ENCODE assay signal across 1 cellular context in the genomic region with DNA sequence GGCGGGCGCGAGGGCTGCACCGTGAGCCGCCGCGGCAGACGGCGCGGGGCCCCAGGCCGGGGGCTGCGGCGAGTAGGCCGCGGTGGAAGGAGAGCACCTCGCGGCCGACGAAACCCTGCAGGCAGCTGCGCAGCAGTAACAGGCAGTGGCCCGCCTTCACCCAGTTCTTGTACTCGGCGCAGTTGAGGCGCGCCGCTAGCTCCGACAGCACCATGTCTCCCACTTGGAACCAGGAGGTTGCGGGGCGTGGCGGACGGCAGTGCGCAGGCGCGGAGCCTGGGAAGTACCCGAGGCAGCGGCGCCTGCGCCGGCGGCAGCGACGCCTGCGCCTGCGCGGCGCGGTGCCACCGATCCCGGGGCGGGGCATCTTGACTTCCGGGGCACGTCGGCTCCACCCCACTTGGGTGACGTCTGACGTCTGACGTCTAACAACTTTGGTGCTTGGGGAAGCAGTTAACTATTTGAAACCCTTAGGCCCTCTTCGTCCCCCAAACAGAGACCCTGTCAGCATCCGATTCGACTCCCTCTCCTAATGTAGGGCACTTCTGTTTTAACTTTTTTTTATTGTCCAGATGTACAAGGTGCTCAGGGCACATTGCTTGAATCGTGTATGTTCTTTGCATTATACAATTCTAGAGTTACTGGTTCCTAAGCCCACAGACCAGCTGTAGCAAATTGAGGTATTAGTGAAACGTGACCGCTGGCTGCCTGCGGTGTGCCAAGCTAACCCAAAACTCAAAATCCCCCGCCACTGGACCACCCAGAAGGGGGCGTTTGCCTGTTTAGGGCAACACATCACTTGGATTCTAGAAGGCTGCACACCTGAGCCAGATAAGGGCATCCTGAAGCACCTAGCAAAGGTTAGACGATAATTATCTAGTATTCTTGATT.
TF ChIP-seq lines count a peak whose summit lies in the region.

A gene with protein sequence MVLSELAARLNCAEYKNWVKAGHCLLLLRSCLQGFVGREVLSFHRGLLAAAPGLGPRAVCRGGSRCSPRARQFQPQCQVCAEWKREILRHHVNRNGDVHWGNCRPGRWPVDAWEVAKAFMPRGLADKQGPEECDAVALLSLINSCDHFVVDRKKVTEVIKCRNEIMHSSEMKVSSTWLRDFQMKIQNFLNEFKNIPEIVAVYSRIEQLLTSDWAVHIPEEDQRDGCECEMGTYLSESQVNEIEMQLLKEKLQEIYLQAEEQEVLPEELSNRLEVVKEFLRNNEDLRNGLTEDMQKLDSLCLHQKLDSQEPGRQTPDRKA (minus strand): TSS at position 255 of the 891 bp plus-strand sequence. CDS start 41 bp downstream, at position 214.

TF ChIP-seq in K562, 482 proteins besides CTCF, POLR2A, EP300 and RAD21 (continued from another document and continues in another):
- TF ChIP-seq, protein P1, sequence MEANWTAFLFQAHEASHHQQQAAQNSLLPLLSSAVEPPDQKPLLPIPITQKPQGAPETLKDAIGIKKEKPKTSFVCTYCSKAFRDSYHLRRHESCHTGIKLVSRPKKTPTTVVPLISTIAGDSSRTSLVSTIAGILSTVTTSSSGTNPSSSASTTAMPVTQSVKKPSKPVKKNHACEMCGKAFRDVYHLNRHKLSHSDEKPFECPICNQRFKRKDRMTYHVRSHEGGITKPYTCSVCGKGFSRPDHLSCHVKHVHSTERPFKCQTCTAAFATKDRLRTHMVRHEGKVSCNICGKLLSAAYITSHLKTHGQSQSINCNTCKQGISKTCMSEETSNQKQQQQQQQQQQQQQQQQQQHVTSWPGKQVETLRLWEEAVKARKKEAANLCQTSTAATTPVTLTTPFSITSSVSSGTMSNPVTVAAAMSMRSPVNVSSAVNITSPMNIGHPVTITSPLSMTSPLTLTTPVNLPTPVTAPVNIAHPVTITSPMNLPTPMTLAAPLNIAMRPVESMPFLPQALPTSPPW (CRISPR knock-in tag; IDR thresholded peaks at IDR 0.05), result 0 out of 2 replicates have a peak, but pooled peaks have one; percentile 34
- TF ChIP-seq SMARCA4 (IDR thresholded peaks at IDR 0.05), result no peak
- TF ChIP-seq, protein P2, sequence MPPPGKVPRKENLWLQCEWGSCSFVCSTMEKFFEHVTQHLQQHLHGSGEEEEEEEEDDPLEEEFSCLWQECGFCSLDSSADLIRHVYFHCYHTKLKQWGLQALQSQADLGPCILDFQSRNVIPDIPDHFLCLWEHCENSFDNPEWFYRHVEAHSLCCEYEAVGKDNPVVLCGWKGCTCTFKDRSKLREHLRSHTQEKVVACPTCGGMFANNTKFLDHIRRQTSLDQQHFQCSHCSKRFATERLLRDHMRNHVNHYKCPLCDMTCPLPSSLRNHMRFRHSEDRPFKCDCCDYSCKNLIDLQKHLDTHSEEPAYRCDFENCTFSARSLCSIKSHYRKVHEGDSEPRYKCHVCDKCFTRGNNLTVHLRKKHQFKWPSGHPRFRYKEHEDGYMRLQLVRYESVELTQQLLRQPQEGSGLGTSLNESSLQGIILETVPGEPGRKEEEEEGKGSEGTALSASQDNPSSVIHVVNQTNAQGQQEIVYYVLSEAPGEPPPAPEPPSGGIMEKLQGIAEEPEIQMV (tag; conservative IDR thresholded peaks at IDR 0.05; ENCODE audit: low read depth), result no peak
- peak; percentile 24 for TF ChIP-seq POLR2B (IDR thresholded peaks at IDR 0.05; ENCODE audit: low read depth, partially characterized antibody)
- no peak for TF ChIP-seq RBM39 (optimal IDR thresholded peaks at IDR 0.05; ENCODE audit: low read depth, low read length)
- no peak for TF ChIP-seq ESRRB (CRISPR knock-in tag; IDR thresholded peaks at IDR 0.05; ENCODE audit: borderline replicate concordance)
- peak; percentile 95 for TF ChIP-seq POU5F1 (IDR thresholded peaks at IDR 0.05; ENCODE audit: borderline replicate concordance, low read depth, low read length, partially characterized antibody)
- no peak for TF ChIP-seq ZNF316 (IDR thresholded peaks at IDR 0.05)
- TF ChIP-seq EZH2 (IDR thresholded peaks at IDR 0.05; ENCODE audit: borderline replicate concordance, low read depth, low read length), result no peak
- no peak for TF ChIP-seq ZNF197 (CRISPR knock-in tag; IDR thresholded peaks at IDR 0.05; ENCODE audit: low read depth)
- TF ChIP-seq PHF8 (IDR thresholded peaks at IDR 0.05; ENCODE audit: borderline replicate concordance, low read length), result peak; percentile 70; the same call in 1 of the 2 replicates
- TF ChIP-seq, protein P3, sequence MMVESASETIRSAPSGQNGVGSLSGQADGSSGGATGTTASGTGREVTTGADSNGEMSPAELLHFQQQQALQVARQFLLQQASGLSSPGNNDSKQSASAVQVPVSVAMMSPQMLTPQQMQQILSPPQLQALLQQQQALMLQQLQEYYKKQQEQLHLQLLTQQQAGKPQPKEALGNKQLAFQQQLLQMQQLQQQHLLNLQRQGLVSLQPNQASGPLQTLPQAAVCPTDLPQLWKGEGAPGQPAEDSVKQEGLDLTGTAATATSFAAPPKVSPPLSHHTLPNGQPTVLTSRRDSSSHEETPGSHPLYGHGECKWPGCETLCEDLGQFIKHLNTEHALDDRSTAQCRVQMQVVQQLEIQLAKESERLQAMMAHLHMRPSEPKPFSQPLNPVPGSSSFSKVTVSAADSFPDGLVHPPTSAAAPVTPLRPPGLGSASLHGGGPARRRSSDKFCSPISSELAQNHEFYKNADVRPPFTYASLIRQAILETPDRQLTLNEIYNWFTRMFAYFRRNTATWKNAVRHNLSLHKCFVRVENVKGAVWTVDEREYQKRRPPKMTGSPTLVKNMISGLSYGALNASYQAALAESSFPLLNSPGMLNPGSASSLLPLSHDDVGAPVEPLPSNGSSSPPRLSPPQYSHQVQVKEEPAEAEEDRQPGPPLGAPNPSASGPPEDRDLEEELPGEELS (CRISPR knock-in tag; IDR thresholded peaks at IDR 0.05; ENCODE audit: borderline replicate concordance), result no peak
- no peak for TF ChIP-seq ATF1 (CRISPR knock-in tag; IDR thresholded peaks at IDR 0.05)
- peak; percentile 89 for TF ChIP-seq ATF1 (tag; IDR thresholded peaks at IDR 0.05)
- TF ChIP-seq, protein P4, sequence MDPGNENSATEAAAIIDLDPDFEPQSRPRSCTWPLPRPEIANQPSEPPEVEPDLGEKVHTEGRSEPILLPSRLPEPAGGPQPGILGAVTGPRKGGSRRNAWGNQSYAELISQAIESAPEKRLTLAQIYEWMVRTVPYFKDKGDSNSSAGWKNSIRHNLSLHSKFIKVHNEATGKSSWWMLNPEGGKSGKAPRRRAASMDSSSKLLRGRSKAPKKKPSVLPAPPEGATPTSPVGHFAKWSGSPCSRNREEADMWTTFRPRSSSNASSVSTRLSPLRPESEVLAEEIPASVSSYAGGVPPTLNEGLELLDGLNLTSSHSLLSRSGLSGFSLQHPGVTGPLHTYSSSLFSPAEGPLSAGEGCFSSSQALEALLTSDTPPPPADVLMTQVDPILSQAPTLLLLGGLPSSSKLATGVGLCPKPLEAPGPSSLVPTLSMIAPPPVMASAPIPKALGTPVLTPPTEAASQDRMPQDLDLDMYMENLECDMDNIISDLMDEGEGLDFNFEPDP (CRISPR knock-in tag; IDR thresholded peaks at IDR 0.05), result no peak
- TF ChIP-seq FOXA1 (IDR thresholded peaks at IDR 0.05; ENCODE audit: borderline replicate concordance), result no peak
- TF ChIP-seq, protein P5, sequence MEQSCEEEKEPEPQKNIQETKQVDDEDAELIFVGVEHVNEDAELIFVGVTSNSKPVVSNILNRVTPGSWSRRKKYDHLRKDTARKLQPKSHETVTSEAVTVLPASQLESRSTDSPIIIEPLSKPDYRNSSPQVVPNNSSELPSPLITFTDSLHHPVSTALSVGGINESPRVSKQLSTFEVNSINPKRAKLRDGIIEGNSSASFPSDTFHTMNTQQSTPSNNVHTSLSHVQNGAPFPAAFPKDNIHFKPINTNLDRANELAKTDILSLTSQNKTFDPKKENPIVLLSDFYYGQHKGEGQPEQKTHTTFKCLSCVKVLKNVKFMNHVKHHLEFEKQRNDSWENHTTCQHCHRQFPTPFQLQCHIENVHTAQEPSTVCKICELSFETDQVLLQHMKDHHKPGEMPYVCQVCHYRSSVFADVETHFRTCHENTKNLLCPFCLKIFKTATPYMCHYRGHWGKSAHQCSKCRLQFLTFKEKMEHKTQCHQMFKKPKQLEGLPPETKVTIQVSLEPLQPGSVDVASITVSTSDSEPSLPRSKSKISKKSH (CRISPR knock-in tag; IDR thresholded peaks at IDR 0.05), result no peak
- TF ChIP-seq EP400 (IDR thresholded peaks at IDR 0.05), result no peak
- peak; percentile 66 for TF ChIP-seq RBM22 (IDR thresholded peaks at IDR 0.05; ENCODE audit: low read depth, low read length, poor library complexity, severe bottlenecking)
- TF ChIP-seq GABPA (tag; conservative IDR thresholded peaks at IDR 0.05; ENCODE audit: low read depth), result peak; percentile 63
- TF ChIP-seq DACH1 (IDR thresholded peaks at IDR 0.05; ENCODE audit: partially characterized antibody), result no peak
- TF ChIP-seq, protein P6, sequence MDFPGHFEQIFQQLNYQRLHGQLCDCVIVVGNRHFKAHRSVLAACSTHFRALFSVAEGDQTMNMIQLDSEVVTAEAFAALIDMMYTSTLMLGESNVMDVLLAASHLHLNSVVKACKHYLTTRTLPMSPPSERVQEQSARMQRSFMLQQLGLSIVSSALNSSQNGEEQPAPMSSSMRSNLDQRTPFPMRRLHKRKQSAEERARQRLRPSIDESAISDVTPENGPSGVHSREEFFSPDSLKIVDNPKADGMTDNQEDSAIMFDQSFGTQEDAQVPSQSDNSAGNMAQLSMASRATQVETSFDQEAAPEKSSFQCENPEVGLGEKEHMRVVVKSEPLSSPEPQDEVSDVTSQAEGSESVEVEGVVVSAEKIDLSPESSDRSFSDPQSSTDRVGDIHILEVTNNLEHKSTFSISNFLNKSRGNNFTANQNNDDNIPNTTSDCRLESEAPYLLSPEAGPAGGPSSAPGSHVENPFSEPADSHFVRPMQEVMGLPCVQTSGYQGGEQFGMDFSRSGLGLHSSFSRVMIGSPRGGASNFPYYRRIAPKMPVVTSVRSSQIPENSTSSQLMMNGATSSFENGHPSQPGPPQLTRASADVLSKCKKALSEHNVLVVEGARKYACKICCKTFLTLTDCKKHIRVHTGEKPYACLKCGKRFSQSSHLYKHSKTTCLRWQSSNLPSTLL (IDR thresholded peaks at IDR 0.05), result no peak
- no peak for TF ChIP-seq PPARD (CRISPR knock-in tag; IDR thresholded peaks at IDR 0.05)
- no peak for TF ChIP-seq RBM34 (IDR thresholded peaks at IDR 0.05; ENCODE audit: borderline replicate concordance, insufficient read depth, low read length)
- TF ChIP-seq ZNF589 (CRISPR knock-in tag; IDR thresholded peaks at IDR 0.05; ENCODE audit: low read depth), result no peak
- no peak for TF ChIP-seq ZNF77 (CRISPR knock-in tag; IDR thresholded peaks at IDR 0.05)
- TF ChIP-seq, protein P7, sequence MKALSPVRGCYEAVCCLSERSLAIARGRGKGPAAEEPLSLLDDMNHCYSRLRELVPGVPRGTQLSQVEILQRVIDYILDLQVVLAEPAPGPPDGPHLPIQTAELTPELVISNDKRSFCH (CRISPR knock-in tag; IDR thresholded peaks at IDR 0.05), result no peak
- TF ChIP-seq, protein P7 (tag; IDR thresholded peaks at IDR 0.05), result no peak
- TF ChIP-seq, protein P8, sequence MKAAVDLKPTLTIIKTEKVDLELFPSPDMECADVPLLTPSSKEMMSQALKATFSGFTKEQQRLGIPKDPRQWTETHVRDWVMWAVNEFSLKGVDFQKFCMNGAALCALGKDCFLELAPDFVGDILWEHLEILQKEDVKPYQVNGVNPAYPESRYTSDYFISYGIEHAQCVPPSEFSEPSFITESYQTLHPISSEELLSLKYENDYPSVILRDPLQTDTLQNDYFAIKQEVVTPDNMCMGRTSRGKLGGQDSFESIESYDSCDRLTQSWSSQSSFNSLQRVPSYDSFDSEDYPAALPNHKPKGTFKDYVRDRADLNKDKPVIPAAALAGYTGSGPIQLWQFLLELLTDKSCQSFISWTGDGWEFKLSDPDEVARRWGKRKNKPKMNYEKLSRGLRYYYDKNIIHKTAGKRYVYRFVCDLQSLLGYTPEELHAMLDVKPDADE (conservative IDR thresholded peaks at IDR 0.05; ENCODE audit: control insufficient read depth, low read depth, low read length), result 0 out of 2 replicates have a peak, but pooled peaks have one; percentile 60
- TF ChIP-seq ZNF121 (CRISPR knock-in tag; conservative IDR thresholded peaks at IDR 0.05), result no peak
- TF ChIP-seq, protein P9, sequence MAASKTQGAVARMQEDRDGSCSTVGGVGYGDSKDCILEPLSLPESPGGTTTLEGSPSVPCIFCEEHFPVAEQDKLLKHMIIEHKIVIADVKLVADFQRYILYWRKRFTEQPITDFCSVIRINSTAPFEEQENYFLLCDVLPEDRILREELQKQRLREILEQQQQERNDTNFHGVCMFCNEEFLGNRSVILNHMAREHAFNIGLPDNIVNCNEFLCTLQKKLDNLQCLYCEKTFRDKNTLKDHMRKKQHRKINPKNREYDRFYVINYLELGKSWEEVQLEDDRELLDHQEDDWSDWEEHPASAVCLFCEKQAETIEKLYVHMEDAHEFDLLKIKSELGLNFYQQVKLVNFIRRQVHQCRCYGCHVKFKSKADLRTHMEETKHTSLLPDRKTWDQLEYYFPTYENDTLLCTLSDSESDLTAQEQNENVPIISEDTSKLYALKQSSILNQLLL (CRISPR knock-in tag; IDR thresholded peaks at IDR 0.05; ENCODE audit: borderline replicate concordance), result no peak
- TF ChIP-seq TEAD2 (tag; IDR thresholded peaks at IDR 0.05), result no peak
- TF ChIP-seq, protein P10, sequence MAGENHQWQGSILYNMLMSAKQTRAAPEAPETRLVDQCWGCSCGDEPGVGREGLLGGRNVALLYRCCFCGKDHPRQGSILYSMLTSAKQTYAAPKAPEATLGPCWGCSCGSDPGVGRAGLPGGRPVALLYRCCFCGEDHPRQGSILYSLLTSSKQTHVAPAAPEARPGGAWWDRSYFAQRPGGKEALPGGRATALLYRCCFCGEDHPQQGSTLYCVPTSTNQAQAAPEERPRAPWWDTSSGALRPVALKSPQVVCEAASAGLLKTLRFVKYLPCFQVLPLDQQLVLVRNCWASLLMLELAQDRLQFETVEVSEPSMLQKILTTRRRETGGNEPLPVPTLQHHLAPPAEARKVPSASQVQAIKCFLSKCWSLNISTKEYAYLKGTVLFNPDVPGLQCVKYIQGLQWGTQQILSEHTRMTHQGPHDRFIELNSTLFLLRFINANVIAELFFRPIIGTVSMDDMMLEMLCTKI (IDR thresholded peaks at IDR 0.05; ENCODE audit: partially characterized antibody), result no peak
- TF ChIP-seq XRCC3 (IDR thresholded peaks at IDR 0.05), result no peak
- TF ChIP-seq ERF (CRISPR knock-in tag; IDR thresholded peaks at IDR 0.05), result 0 out of 2 replicates have a peak, but pooled peaks have one; percentile 16
- no peak for TF ChIP-seq KLF16 (IDR thresholded peaks at IDR 0.05)
- TF ChIP-seq EHMT2 (IDR thresholded peaks at IDR 0.05), result no peak
- no peak for TF ChIP-seq ZNF75A (CRISPR knock-in tag; IDR thresholded peaks at IDR 0.05)
- TF ChIP-seq, protein P11, sequence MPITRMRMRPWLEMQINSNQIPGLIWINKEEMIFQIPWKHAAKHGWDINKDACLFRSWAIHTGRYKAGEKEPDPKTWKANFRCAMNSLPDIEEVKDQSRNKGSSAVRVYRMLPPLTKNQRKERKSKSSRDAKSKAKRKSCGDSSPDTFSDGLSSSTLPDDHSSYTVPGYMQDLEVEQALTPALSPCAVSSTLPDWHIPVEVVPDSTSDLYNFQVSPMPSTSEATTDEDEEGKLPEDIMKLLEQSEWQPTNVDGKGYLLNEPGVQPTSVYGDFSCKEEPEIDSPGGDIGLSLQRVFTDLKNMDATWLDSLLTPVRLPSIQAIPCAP (CRISPR knock-in tag; IDR thresholded peaks at IDR 0.05; ENCODE audit: borderline replicate concordance), result no peak
- no peak for TF ChIP-seq PTRF (tag; IDR thresholded peaks at IDR 0.05)
- peak; percentile 42; the same call in 1 of the 2 replicates for TF ChIP-seq L3MBTL2 (IDR thresholded peaks at IDR 0.05)
- no peak for TF ChIP-seq RFX1 (IDR thresholded peaks at IDR 0.05)
- no peak for TF ChIP-seq KAT8 (IDR thresholded peaks at IDR 0.05; ENCODE audit: low read depth)
- TF ChIP-seq ZNF354B (CRISPR knock-in tag; IDR thresholded peaks at IDR 0.05), result no peak
- TF ChIP-seq MCM2 (IDR thresholded peaks at IDR 0.05; ENCODE audit: low read depth), result no peak
